Comparison of ENCODE assay signal across 32 cellular contexts in the genomic region with DNA sequence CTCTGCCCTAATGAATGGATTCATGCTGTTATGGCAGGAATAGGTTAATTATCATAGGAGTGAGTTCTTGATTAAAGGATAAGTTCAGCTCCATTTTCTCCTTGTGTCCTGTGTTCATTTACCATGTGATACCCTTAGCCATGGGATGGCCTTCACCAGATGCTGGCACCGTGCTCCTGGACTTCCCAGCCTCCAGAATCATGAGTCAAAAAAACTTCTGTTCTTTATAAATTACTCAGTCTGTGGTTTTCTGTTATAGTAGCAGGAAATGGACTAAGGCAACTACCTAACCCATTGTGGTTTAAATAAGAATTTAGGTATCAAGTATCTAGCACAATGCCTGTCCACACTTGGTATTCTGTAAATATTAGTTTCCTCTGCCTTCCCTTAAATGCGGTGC.
"Had no signal": no experiment of that assay in that cellular context is flagged by ENCODE, and none has a peak within 500 bp of the region (broad histone marks: within the 10 kb centered on the region; RNA-seq: fewer than 3 reads in every experiment).

No MANE protein-coding gene starts in this region.

- DNase-seq: activated CD4-positive, alpha-beta T cell treated with anti-CD3 and anti-CD28 coated beads for 36 hours; activated CD4-positive, alpha-beta T cell treated with anti-CD3 and anti-CD28 coated beads, Interleukin-2, amount 50 U/mL, for 48 hours; activated CD4-positive, CD25-positive, alpha-beta regulatory T cell; activated CD8-positive, alpha-beta memory T cell treated with anti-CD3 and anti-CD28 coated beads, Interleukin-2, amount 50 U/mL, for 4 hours; activated effector memory CD4-positive, alpha-beta T cell treated with anti-CD3 and anti-CD28 coated beads, Interleukin-2, amount 50 U/mL, for 16 hours; activated naive CD4-positive, alpha-beta T cell treated with anti-CD3 and anti-CD28 coated beads for 36 hours; activated naive CD8-positive, alpha-beta T cell treated with anti-CD3 and anti-CD28 coated beads for 36 hours; activated T-cell treated with anti-CD3 and anti-CD28 coated beads, Interleukin-2, amount 50 U/mL, for 1 hour; adrenal gland; aorta; central memory CD4-positive, alpha-beta T cell; endodermal cell; left colon; midbrain; naive thymus-derived CD4-positive, alpha-beta T cell; ovary; sigmoid colon; small intestine; stimulated activated CD4-positive, alpha-beta T cell treated with anti-CD3 and anti-CD28 coated beads, Interleukin-4, amount 100 ng/mL, for 24 hours; stimulated activated naive CD8-positive, alpha-beta T cell treated with anti-CD3 and anti-CD28 coated beads, Interleukin-15, amount 100 ng/mL, for 72 hours; substantia nigra; T-helper 1 cell had no signal

- ATAC-seq: activated CD4-positive, alpha-beta T cell treated with anti-CD3 and anti-CD28 coated beads for 36 hours; gastroesophageal sphincter; left colon; naive thymus-derived CD4-positive, alpha-beta T cell; stimulated activated memory B cell treated with anti-CD40 and anti-IgM and Interleukin-4, amounts not matched to agents 10 μg/mL and 1 μg/mL and 100 μg/mL, for 72 hours; stimulated activated naive CD8-positive, alpha-beta T cell treated with anti-CD3 and anti-CD28 coated beads, Interleukin-15, amount 100 ng/mL, for 72 hours had no signal

- H3K9me3 Mint-ChIP-seq: activated naive CD8-positive, alpha-beta T cell treated with anti-CD3 and anti-CD28 coated beads for 36 hours; endodermal cell had no signal

- FAIRE-seq: keratinocyte, small intestine had no signal

- H3K4me2 ChIP-seq: hepatocyte had no signal

- H3K27me3 ChIP-seq: adrenal gland, gastroesophageal sphincter, hepatocyte, ovary, sigmoid colon had no signal

- H3K27me3 Mint-ChIP-seq: activated CD4-positive, alpha-beta T cell treated with anti-CD3 and anti-CD28 coated beads for 36 hours; activated naive CD8-positive, alpha-beta T cell treated with anti-CD3 and anti-CD28 coated beads for 36 hours; dendritic cell treated with granulocyte-macrophage colony-stimulating factor and Interleukin-4, amounts not matched to agents 40 ng/mL and 50 ng/mL, for 4 days; memory B cell; naive thymus-derived CD4-positive, alpha-beta T cell; progenitor cell of endocrine pancreas; stimulated activated memory B cell treated with anti-CD40 and anti-IgM and Interleukin-4, amounts not matched to agents 10 μg/mL and 1 μg/mL and 100 μg/mL, for 72 hours; stimulated activated naive CD8-positive, alpha-beta T cell treated with anti-CD3 and anti-CD28 coated beads, Interleukin-15, amount 100 ng/mL, for 72 hours; type B pancreatic cell had no signal

- H3K9me3 ChIP-seq: adrenal gland, gastroesophageal sphincter, ovary, sigmoid colon had no signal

- H3K4me3 Mint-ChIP-seq: activated CD4-positive, alpha-beta T cell treated with anti-CD3 and anti-CD28 coated beads for 36 hours; activated naive CD4-positive, alpha-beta T cell treated with anti-CD3 and anti-CD28 coated beads for 36 hours; activated naive CD8-positive, alpha-beta T cell treated with anti-CD3 and anti-CD28 coated beads for 36 hours; activated T-helper 1 cell treated with anti-CD3 and anti-CD28 coated beads, Interleukin-12 subunit alpha, Interleukin-12 subunit beta, Interleukin-2, Interleukin-4 antibody, amounts not matched to agents 30 ng/mL and 10 ng/mL and 1 ng/mL, durations not matched to agents 14 hours and 24 hours and 36 hours; dendritic cell treated with granulocyte-macrophage colony-stimulating factor and Interleukin-4, amounts not matched to agents 40 ng/mL and 50 ng/mL, for 4 days; endodermal cell; memory B cell; naive thymus-derived CD4-positive, alpha-beta T cell; stimulated activated memory B cell treated with anti-CD40 and anti-IgM and Interleukin-4, amounts not matched to agents 10 μg/mL and 1 μg/mL and 100 μg/mL, for 72 hours; stimulated activated naive CD8-positive, alpha-beta T cell treated with anti-CD3 and anti-CD28 coated beads, Interleukin-15, amount 100 ng/mL, for 72 hours; T-helper 2 cell treated with Interferon-gamma antibody and Interleukin-4, amounts not matched to agents 5 μg/mL and 100 μg/mL, for 36 hours; type B pancreatic cell had no signal

- H3K4me3 ChIP-seq: adrenal gland, gastroesophageal sphincter, hepatocyte, ovary, sigmoid colon had no signal

- H3K4me1 Mint-ChIP-seq: activated CD4-positive, alpha-beta T cell treated with anti-CD3 and anti-CD28 coated beads for 36 hours; activated naive CD8-positive, alpha-beta T cell treated with anti-CD3 and anti-CD28 coated beads for 36 hours; endodermal cell; memory B cell; naive thymus-derived CD4-positive, alpha-beta T cell; stimulated activated memory B cell treated with anti-CD40 and anti-IgM and Interleukin-4, amounts not matched to agents 10 μg/mL and 1 μg/mL and 100 μg/mL, for 72 hours; stimulated activated naive CD8-positive, alpha-beta T cell treated with anti-CD3 and anti-CD28 coated beads, Interleukin-15, amount 100 ng/mL, for 72 hours had no signal

- H3K27ac ChIP-seq: adrenal gland, gastroesophageal sphincter, hepatocyte, ovary, sigmoid colon had no signal

- H3K79me2 ChIP-seq: hepatocyte had no signal

- H3K4me1 ChIP-seq: adrenal gland, gastroesophageal sphincter, sigmoid colon had no signal

- H3K36me3 ChIP-seq: adrenal gland, gastroesophageal sphincter, ovary, sigmoid colon had no signal

- H3K36me3 Mint-ChIP-seq: activated naive CD8-positive, alpha-beta T cell treated with anti-CD3 and anti-CD28 coated beads for 36 hours; memory B cell; naive thymus-derived CD4-positive, alpha-beta T cell; stimulated activated memory B cell treated with anti-CD40 and anti-IgM and Interleukin-4, amounts not matched to agents 10 μg/mL and 1 μg/mL and 100 μg/mL, for 72 hours; type B pancreatic cell had no signal

- H3K27ac Mint-ChIP-seq: activated CD4-positive, alpha-beta T cell treated with anti-CD3 and anti-CD28 coated beads for 36 hours; activated naive CD4-positive, alpha-beta T cell treated with anti-CD3 and anti-CD28 coated beads for 36 hours; activated naive CD8-positive, alpha-beta T cell treated with anti-CD3 and anti-CD28 coated beads for 36 hours; activated T-helper 1 cell treated with anti-CD3 and anti-CD28 coated beads, Interleukin-12 subunit alpha, Interleukin-12 subunit beta, Interleukin-2, Interleukin-4 antibody, amounts not matched to agents 30 ng/mL and 10 ng/mL and 1 ng/mL, durations not matched to agents 14 hours and 24 hours and 36 hours; dendritic cell treated with granulocyte-macrophage colony-stimulating factor and Interleukin-4, amounts not matched to agents 40 ng/mL and 50 ng/mL, for 4 days; endodermal cell; memory B cell; naive thymus-derived CD4-positive, alpha-beta T cell; progenitor cell of endocrine pancreas; stimulated activated memory B cell treated with anti-CD40 and anti-IgM and Interleukin-4, amounts not matched to agents 10 μg/mL and 1 μg/mL and 100 μg/mL, for 72 hours; stimulated activated naive CD8-positive, alpha-beta T cell treated with anti-CD3 and anti-CD28 coated beads, Interleukin-15, amount 100 ng/mL, for 72 hours; T-helper 2 cell treated with Interferon-gamma antibody and Interleukin-4, amounts not matched to agents 5 μg/mL and 100 μg/mL, for 36 hours; type B pancreatic cell had no signal

- H2AFZ ChIP-seq: hepatocyte had no signal
